In the genomic region with DNA sequence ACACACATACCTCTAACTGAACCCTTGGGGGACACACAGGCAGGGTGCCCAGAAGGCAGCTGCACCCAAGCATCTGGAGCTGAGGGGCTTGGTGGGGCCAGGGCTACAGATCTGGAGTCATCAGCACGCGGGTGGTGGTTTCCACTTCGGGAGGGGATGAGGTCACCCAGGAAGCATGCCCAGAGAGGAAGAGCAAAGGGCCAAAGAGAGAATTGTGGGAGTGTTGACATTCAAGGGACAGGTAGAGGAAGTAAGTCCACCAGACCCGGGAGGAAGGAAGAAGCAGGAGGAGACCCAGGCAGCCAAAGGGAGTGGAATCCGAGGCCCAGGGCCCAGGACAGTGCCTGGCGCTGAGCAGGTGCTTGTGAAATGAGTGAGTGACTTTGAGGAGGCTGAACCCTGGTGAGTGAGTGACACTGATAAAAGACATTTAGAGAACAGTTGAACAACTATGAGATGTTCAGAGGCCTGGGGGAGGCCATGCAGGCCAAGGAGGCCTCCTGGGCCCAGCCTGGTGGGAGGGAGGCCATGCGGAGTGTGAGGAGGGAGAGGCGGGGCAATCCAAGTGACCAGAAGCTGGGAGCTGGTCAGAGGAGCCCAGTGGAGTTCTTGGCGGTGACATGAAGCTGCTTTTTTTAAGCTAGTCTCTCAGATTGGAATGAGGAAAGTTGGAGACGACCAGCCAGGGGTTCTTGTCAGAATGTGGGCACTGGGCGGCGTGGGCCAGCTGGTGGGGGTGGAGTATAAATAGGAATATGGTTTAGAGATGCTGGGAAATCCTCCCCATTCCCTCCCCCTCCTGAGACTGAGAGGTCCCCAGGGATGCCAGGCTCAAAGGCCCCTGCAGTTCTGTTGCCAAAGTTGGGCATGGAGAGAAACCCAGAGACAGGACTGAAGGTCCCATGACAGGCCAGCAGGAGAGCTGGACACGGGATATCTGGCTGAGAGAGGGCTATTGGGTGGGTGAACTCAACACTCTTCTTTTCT, we compare ENCODE assay signal across 13 cellular contexts. TPM values are rescaled to one million over a fixed set of nuclear protein-coding genes. Genes with fewer than 3 reads are reported as not detected.
A peak's percentile ranks its signal among the peaks of the same experiment; 100 is the strongest.
DNase-seq lines count a peak whose midpoint lies in the region; ATAC-seq and TF ChIP-seq lines count a peak whose summit lies in the region.
"Had no signal": no experiment of that assay in that cellular context is flagged by ENCODE, and none has a peak within 500 bp of the region (broad histone marks: within the 10 kb centered on the region; RNA-seq: fewer than 3 reads in every experiment).

No MANE protein-coding gene starts in this region.

- DNase-seq in HCT116 (ENCODE audit: low read depth, low spot score) (no peak), ascending aorta (ENCODE audit: low spot score in 2 of 2) (peak; percentile 22 to 77), kidney glomerular epithelial cell (lab: John Stamatoyannopoulos, UW) (peak; percentile 61), gastrocnemius medialis (no peak), HFFc6 (no peak), HPDE6-E6E7 (ENCODE audit: extremely low spot score) (no peak)
- DNase-seq in activated T-cell treated with anti-CD3 and anti-CD28 coated beads, Interleukin-2, amount 50 U/mL, for 1 hour = no peak
- DNase-seq in activated CD4-positive, CD25-positive, alpha-beta regulatory T cell treated with anti-CD3 and anti-CD28 coated beads, Interleukin-2, amount 50 U/mL, for 72 hours = no peak
- DNase-seq: activated CD4-positive, alpha-beta T cell treated with anti-CD3 and anti-CD28 coated beads for 4 hours; NCI-H1436 had no signal

- H3K36me3 Mint-ChIP-seq in HFFc6 (ENCODE audit: low read depth) = no peaks in the 10 kb centered on the region
- H3K36me3 Mint-ChIP-seq: activated naive CD4-positive, alpha-beta T cell treated with anti-CD3 and anti-CD28 coated beads, Interleukin-2, amount 50 U/mL, for 24 hours had no signal

- H3K79me2 ChIP-seq in HCT116 (ENCODE audit: insufficient read depth, low read length) = no peaks in the 10 kb centered on the region; the same call in 1 of the 2 replicates

- intact Hi-C loops in HCT116 (cut with micrococcal nuclease) = no loop called here
- intact Hi-C loops in ascending aorta (cut with DNase I) = no loop called here
- intact Hi-C loops in gastrocnemius medialis (cut with DNase I; ENCODE audit: low total_unique reads) = no loop called here

- H3K9me3 ChIP-seq in HCT116 (ENCODE audit: control insufficient read depth in 1 of 2, insufficient read depth in 1 of 2, low read depth in 1 of 2, low read length in 2 of 2) = no peaks in the 10 kb centered on the region
- H3K9me3 ChIP-seq in ascending aorta = no peaks in the 10 kb centered on the region
- H3K9me3 ChIP-seq in gastrocnemius medialis = no peaks in the 10 kb centered on the region

- no peaks in the 10 kb centered on the region for H3K9me2 ChIP-seq in HCT116 (ENCODE audit: insufficient read depth)

- peaks cover 47% of the 10 kb centered on the region for H3K27me3 Mint-ChIP-seq in HFFc6 (ENCODE audit: insufficient read depth)
- H3K27me3 Mint-ChIP-seq: activated naive CD4-positive, alpha-beta T cell treated with anti-CD3 and anti-CD28 coated beads, Interleukin-2, amount 50 U/mL, for 24 hours had no signal

- H3K4me1 ChIP-seq in HCT116 (ENCODE audit: control insufficient read depth in 1 of 2, insufficient read depth in 2 of 2, low read length in 2 of 2) (peaks cover 5 to 44% of the 10 kb centered on the region in 2 experiments; a peak in 3 of 4 replicates), ascending aorta (peaks cover 23 to 39% of the 10 kb centered on the region in 2 donors), gastrocnemius medialis (peaks cover 10 to 29% of the 10 kb centered on the region in 2 donors)

- ATAC-seq in HCT116 (no peak; the same call in 1 of the 2 replicates), gastrocnemius medialis (no peak)
- ATAC-seq: Panc1 had no signal

- H3K9me3 Mint-ChIP-seq in HFFc6 = no peaks in the 10 kb centered on the region
- H3K9me3 Mint-ChIP-seq: activated naive CD4-positive, alpha-beta T cell treated with anti-CD3 and anti-CD28 coated beads, Interleukin-2, amount 50 U/mL, for 24 hours had no signal

- no peaks in the 10 kb centered on the region for H3K27me3 ChIP-seq in HCT116 (ENCODE audit: insufficient read depth, low read length)
- no peaks in the 10 kb centered on the region for H3K27me3 ChIP-seq in ascending aorta
- no peaks in the 10 kb centered on the region for H3K27me3 ChIP-seq in gastrocnemius medialis

- H3K27ac Mint-ChIP-seq in HFFc6 = no peak overlapping the region
- H3K27ac Mint-ChIP-seq: activated naive CD4-positive, alpha-beta T cell treated with anti-CD3 and anti-CD28 coated beads, Interleukin-2, amount 50 U/mL, for 24 hours had no signal

- H3K4me3 Mint-ChIP-seq in HFFc6 = no peak overlapping the region
- H3K4me3 Mint-ChIP-seq: activated naive CD4-positive, alpha-beta T cell treated with anti-CD3 and anti-CD28 coated beads, Interleukin-2, amount 50 U/mL, for 24 hours had no signal

- RAD21 ChIA-PET in HCT116 (lab: Charles Lee; ENCODE audit: low non-redundant PET in 1 of 2, low total read pairs in 2 of 2, uncharacterized antibody in 2 of 2, unreplicated experiment in 2 of 2) = no interaction called here

- H2AFZ ChIP-seq in HCT116 (ENCODE audit: low read depth, low read length, poor library complexity, severe bottlenecking) = no peak overlapping the region

- no peak overlapping the region for H3K9ac ChIP-seq in HCT116 (ENCODE audit: low read length)

- TF ChIP-seq POLR2A in HCT116 (IDR thresholded peaks at IDR 0.05; ENCODE audit: borderline replicate concordance, extremely low read depth, insufficient read depth, insufficient read length) (no peak), gastrocnemius medialis (IDR thresholded peaks at IDR 0.05) (no peak)

- BruUV-seq in HCT116 (replicated peaks; lab: Mats Ljungman, UMichigan) = no TSS peak

- TF ChIP-seq RAD21 in HCT116 (IDR thresholded peaks at IDR 0.05; ENCODE audit: low read depth) = no peak

- POLR2A ChIA-PET in HCT116 (lab: Charles Lee) = no interaction called here

- peak overlapping the region; percentile 27; the same call in 1 of the 2 replicates for H3K4me2 ChIP-seq in HCT116 (ENCODE audit: low read length)

- H4K20me1 ChIP-seq in HCT116 (ENCODE audit: insufficient read depth) = no peaks in the 10 kb centered on the region

- H3K27ac ChIP-seq in HCT116 (ENCODE audit: low read depth, low read length) (peak overlapping the region; percentile 13; the same call in 1 of the 2 replicates), ascending aorta (peak overlapping the region; percentile 90 to 92), gastrocnemius medialis (peak overlapping the region; percentile 34 to 68 (median 46))

- peaks cover 6% of the 10 kb centered on the region for H3K4me1 Mint-ChIP-seq in HFFc6 (ENCODE audit: low read depth)
- H3K4me1 Mint-ChIP-seq: activated naive CD4-positive, alpha-beta T cell treated with anti-CD3 and anti-CD28 coated beads, Interleukin-2, amount 50 U/mL, for 24 hours had no signal

- H3K4me3 ChIP-seq in HCT116 (replicated peaks in 1 of 2; ENCODE audit: low read depth in 1 of 2, low read length in 2 of 2) = no peak overlapping the region
- peak overlapping the region in 1 of 2 donors; percentile 2 for H3K4me3 ChIP-seq in ascending aorta
- H3K4me3 ChIP-seq in gastrocnemius medialis = no peak overlapping the region
- H3K4me3 ChIP-seq: skin epidermis had no signal

- CTCF ChIA-PET in HCT116 (lab: Charles Lee) = interaction anchor here (1.4 to 1.6 kb wide), 2 partner anchors 24 to 27 kb away, joined by 4 to 5 read pairs; no protein-coding TSS in a partner anchor

- in situ Hi-C loops in gastrocnemius medialis (cut with MboI; ENCODE audit: low sequenced_read_pairs in 4 of 4) = no loop called here

- H3K36me3 ChIP-seq in HCT116 (ENCODE audit: control insufficient read depth in 1 of 2, insufficient read depth in 2 of 2, low read length in 2 of 2) (no peaks in the 10 kb centered on the region), ascending aorta (no peaks in the 10 kb centered on the region), gastrocnemius medialis (no peaks in the 10 kb centered on the region)

- TF ChIP-seq CTCF in HCT116 (IDR thresholded peaks at IDR 0.05 in 2 of 3, conservative IDR thresholded peaks at IDR 0.05 in 1 of 3; ENCODE audit: borderline replicate concordance in 1 of 3, insufficient read depth in 1 of 3, low read depth in 2 of 3, low read length in 2 of 3) = no peak
- TF ChIP-seq CTCF in ascending aorta (IDR thresholded peaks at IDR 0.05) = no peak
- TF ChIP-seq CTCF in gastrocnemius medialis (IDR thresholded peaks at IDR 0.05 in 4 of 5, conservative IDR thresholded peaks at IDR 0.05 in 1 of 5) = no peak
- no peak for TF ChIP-seq CTCF in HFFc6 (IDR thresholded peaks at IDR 0.05)

TF ChIP-seq in HCT116, 20 proteins besides CTCF, POLR2A, EP300 and RAD21:
- no peak for TF ChIP-seq JUND (IDR thresholded peaks at IDR 0.05)

RNA-seq across cellular contexts. Expression of a gene that starts 7.9 kb away (rescaled TPM):
- total RNA-seq in HCT116 (2021; ENCODE audit: unreplicated experiment) (32.0 TPM), ascending aorta (70.0 TPM), gastrocnemius medialis (1 to 10 TPM; 1.2 to 4.6 (median 1.5) TPM)
- polyA plus RNA-seq in HCT116 (2012) = 30.5 and 30.7 TPM in 2 replicates
- total RNA-seq in HFFc6 (2021; fragmentation: NEBNext Ultra II Directional; extraction: Animal tissue kit (Norgen Biotek cat#: 25700)) = 1 to 10 TPM in 4 of 6 experiments, under 1 TPM in 2; 0.33 to 2.9 (median 1.7) TPM

RNA-seq across cellular contexts. Expression of a gene that starts 56.5 kb away (rescaled TPM):
- 3.9 TPM for total RNA-seq in HCT116 (2021; ENCODE audit: unreplicated experiment)
- 3.2 and 4.4 TPM in 2 replicates for polyA plus RNA-seq in HCT116 (2012)
- total RNA-seq in ascending aorta = not detected
- total RNA-seq in gastrocnemius medialis = not detected
- total RNA-seq in HFFc6 (2021; fragmentation: NEBNext Ultra II Directional; extraction: Animal tissue kit (Norgen Biotek cat#: 25700)) = not detected

Comparison
In these comparisons a context has a peak if more than half of its experiments do, and no peak if none do; other contexts are left out.
1. DNase-seq: peak in ascending aorta (2 of 2) and kidney glomerular epithelial cell (single experiment); none in HCT116 (single experiment), gastrocnemius medialis (0 of 2), HFFc6 (single experiment), HPDE6-E6E7 (single experiment), activated T-cell treated with anti-CD3 and anti-CD28 coated beads, Interleukin-2, amount 50 U/mL, for 1 hour (single experiment) and activated CD4-positive, CD25-positive, alpha-beta regulatory T cell treated with anti-CD3 and anti-CD28 coated beads, Interleukin-2, amount 50 U/mL, for 72 hours (single experiment).
2. H3K27ac ChIP-seq: peak in every context shown above with its lines; median percentile 91 in ascending aorta; 46 in gastrocnemius medialis; 13 in HCT116.